In the genomic region with DNA sequence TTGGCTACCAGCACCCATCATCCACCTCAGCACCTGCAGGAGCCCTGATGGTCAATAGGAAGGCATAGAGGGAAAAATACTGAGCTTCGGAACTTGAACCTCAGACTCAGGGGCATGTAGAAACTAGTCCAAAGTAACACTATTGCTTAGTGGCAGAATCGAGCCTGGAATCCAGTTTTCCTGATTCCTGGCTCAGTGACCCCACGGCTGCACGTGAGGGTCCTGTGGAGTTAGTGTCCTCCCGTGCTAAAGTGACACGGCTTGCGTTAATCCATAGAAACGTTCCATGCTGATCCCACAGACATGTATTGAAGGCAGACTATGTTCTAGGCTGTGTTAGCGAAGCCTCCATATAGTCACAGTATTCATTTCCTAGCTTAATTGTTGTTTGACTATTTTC, we compare ENCODE assay signal across 1 cellular context.
TF ChIP-seq lines count a peak whose summit lies in the region.

No MANE protein-coding gene starts in this region.

TF ChIP-seq in GM23338, 12 proteins besides CTCF, POLR2A, EP300 and RAD21 (continued from another document):
- TF ChIP-seq, protein P1, sequence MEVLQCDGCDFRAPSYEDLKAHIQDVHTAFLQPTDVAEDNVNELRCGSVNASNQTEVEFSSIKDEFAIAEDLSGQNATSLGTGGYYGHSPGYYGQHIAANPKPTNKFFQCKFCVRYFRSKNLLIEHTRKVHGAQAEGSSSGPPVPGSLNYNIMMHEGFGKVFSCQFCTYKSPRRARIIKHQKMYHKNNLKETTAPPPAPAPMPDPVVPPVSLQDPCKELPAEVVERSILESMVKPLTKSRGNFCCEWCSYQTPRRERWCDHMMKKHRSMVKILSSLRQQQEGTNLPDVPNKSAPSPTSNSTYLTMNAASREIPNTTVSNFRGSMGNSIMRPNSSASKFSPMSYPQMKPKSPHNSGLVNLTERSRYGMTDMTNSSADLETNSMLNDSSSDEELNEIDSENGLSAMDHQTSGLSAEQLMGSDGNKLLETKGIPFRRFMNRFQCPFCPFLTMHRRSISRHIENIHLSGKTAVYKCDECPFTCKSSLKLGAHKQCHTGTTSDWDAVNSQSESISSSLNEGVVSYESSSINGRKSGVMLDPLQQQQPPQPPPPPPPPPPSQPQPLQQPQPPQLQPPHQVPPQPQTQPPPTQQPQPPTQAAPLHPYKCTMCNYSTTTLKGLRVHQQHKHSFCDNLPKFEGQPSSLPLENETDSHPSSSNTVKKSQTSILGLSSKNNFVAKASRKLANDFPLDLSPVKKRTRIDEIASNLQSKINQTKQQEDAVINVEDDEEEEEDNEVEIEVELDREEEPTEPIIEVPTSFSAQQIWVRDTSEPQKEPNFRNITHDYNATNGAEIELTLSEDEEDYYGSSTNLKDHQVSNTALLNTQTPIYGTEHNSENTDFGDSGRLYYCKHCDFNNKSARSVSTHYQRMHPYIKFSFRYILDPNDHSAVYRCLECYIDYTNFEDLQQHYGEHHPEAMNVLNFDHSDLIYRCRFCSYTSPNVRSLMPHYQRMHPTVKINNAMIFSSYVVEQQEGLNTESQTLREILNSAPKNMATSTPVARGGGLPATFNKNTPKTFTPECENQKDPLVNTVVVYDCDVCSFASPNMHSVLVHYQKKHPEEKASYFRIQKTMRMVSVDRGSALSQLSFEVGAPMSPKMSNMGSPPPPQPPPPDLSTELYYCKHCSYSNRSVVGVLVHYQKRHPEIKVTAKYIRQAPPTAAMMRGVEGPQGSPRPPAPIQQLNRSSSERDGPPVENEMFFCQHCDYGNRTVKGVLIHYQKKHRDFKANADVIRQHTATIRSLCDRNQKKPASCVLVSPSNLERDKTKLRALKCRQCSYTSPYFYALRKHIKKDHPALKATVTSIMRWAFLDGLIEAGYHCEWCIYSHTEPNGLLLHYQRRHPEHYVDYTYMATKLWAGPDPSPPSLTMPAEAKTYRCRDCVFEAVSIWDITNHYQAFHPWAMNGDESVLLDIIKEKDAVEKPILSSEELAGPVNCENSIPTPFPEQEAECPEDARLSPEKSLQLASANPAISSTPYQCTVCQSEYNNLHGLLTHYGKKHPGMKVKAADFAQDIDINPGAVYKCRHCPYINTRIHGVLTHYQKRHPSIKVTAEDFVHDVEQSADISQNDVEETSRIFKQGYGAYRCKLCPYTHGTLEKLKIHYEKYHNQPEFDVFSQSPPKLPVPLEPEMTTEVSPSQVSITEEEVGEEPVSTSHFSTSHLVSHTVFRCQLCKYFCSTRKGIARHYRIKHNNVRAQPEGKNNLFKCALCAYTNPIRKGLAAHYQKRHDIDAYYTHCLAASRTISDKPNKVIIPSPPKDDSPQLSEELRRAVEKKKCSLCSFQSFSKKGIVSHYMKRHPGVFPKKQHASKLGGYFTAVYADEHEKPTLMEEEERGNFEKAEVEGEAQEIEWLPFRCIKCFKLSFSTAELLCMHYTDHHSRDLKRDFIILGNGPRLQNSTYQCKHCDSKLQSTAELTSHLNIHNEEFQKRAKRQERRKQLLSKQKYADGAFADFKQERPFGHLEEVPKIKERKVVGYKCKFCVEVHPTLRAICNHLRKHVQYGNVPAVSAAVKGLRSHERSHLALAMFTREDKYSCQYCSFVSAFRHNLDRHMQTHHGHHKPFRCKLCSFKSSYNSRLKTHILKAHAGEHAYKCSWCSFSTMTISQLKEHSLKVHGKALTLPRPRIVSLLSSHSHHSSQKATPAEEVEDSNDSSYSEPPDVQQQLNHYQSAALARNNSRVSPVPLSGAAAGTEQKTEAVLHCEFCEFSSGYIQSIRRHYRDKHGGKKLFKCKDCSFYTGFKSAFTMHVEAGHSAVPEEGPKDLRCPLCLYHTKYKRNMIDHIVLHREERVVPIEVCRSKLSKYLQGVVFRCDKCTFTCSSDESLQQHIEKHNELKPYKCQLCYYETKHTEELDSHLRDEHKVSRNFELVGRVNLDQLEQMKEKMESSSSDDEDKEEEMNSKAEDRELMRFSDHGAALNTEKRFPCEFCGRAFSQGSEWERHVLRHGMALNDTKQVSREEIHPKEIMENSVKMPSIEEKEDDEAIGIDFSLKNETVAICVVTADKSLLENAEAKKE (CRISPR knock-in tag; IDR thresholded peaks at IDR 0.05) = no peak
- TF ChIP-seq EZH2phosphoT487 (IDR thresholded peaks at IDR 0.05; ENCODE audit: unreplicated experiment) = no peak
- TF ChIP-seq, protein P2, sequence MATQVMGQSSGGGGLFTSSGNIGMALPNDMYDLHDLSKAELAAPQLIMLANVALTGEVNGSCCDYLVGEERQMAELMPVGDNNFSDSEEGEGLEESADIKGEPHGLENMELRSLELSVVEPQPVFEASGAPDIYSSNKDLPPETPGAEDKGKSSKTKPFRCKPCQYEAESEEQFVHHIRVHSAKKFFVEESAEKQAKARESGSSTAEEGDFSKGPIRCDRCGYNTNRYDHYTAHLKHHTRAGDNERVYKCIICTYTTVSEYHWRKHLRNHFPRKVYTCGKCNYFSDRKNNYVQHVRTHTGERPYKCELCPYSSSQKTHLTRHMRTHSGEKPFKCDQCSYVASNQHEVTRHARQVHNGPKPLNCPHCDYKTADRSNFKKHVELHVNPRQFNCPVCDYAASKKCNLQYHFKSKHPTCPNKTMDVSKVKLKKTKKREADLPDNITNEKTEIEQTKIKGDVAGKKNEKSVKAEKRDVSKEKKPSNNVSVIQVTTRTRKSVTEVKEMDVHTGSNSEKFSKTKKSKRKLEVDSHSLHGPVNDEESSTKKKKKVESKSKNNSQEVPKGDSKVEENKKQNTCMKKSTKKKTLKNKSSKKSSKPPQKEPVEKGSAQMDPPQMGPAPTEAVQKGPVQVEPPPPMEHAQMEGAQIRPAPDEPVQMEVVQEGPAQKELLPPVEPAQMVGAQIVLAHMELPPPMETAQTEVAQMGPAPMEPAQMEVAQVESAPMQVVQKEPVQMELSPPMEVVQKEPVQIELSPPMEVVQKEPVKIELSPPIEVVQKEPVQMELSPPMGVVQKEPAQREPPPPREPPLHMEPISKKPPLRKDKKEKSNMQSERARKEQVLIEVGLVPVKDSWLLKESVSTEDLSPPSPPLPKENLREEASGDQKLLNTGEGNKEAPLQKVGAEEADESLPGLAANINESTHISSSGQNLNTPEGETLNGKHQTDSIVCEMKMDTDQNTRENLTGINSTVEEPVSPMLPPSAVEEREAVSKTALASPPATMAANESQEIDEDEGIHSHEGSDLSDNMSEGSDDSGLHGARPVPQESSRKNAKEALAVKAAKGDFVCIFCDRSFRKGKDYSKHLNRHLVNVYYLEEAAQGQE (IDR thresholded peaks at IDR 0.05; ENCODE audit: unreplicated experiment) = no peak
- no peak for TF ChIP-seq POLR2AphosphoS5 (IDR thresholded peaks at IDR 0.05; ENCODE audit: low read depth)
- no peak for TF ChIP-seq NANOG (IDR thresholded peaks at IDR 0.05; ENCODE audit: borderline replicate concordance)
- TF ChIP-seq, protein P3, sequence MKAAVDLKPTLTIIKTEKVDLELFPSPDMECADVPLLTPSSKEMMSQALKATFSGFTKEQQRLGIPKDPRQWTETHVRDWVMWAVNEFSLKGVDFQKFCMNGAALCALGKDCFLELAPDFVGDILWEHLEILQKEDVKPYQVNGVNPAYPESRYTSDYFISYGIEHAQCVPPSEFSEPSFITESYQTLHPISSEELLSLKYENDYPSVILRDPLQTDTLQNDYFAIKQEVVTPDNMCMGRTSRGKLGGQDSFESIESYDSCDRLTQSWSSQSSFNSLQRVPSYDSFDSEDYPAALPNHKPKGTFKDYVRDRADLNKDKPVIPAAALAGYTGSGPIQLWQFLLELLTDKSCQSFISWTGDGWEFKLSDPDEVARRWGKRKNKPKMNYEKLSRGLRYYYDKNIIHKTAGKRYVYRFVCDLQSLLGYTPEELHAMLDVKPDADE (IDR thresholded peaks at IDR 0.05) = no peak
